ENCODE assay signal across 10 cellular contexts in genomic region chr11:86741489-86742435, GRCh38. TPM values are rescaled to one million over a fixed set of nuclear protein-coding genes. Genes with fewer than 3 reads are reported as not detected.
A peak's percentile ranks its signal among the peaks of the same experiment; 100 is the strongest.
DNase-seq lines count a peak whose midpoint lies in the region; ATAC-seq, FAIRE-seq and TF ChIP-seq lines count a peak whose summit lies in the region.
"Had no signal": no experiment of that assay in that cellular context is flagged by ENCODE, and none has a peak within 500 bp of the region (broad histone marks: within the 10 kb centered on the region; RNA-seq: fewer than 3 reads in every experiment).

No MANE protein-coding gene starts in this region.

- DNase-seq in NCI-H2029 (lab: John Stamatoyannopoulos, UW) (peak; percentile 53), NCI-H2029 treated with DMSO at 0.1 percent for 48 hours (lab: John Stamatoyannopoulos, UW) (no peak), mammary epithelial cell (peak; percentile 89), HepG2 (ENCODE audit: low spot score) (peak; percentile 81), transverse colon (no peak)
- no peak for DNase-seq in activated CD8-positive, alpha-beta memory T cell treated with anti-CD3 and anti-CD28 coated beads, Interleukin-2, amount 10 ng/mL, durations not matched to agents 7 days and 5 days
- DNase-seq: activated CD4-positive, alpha-beta T cell treated with anti-CD3 and anti-CD28 coated beads, Interleukin-2, amount 10 ng/mL, durations not matched to agents 7 days and 5 days; substantia nigra had no signal

- no peak overlapping the region for H3K9ac ChIP-seq in mammary epithelial cell (ENCODE audit: insufficient read depth, low read length)
- no peak overlapping the region for H3K9ac ChIP-seq in HepG2 (ENCODE audit: insufficient read depth, low read depth, low read length)

- BruUV-seq in mammary epithelial cell (replicated peaks; lab: Mats Ljungman, UMichigan) (TSS peak; percentile 24), HepG2 (replicated peaks; lab: Mats Ljungman, UMichigan) (no TSS peak)

- H3K4me2 ChIP-seq in mammary epithelial cell (ENCODE audit: insufficient read depth, low read depth, low read length), result peak overlapping the region; percentile 50
- peak overlapping the region; percentile 37 for H3K4me2 ChIP-seq in HepG2 (ENCODE audit: low read depth, low read length)

- TF ChIP-seq EP300 in HepG2 (IDR thresholded peaks at IDR 0.05; ENCODE audit: low read depth in 2 of 2, low read length in 2 of 2) (peak in 1 of 2 experiments; percentile 63; a peak in 2 of 4 replicates), HepG2 (CRISPR knock-in tag; IDR thresholded peaks at IDR 0.05; ENCODE audit: borderline replicate concordance) (peak; percentile 28; the same call in 1 of the 2 replicates), transverse colon (IDR thresholded peaks at IDR 0.05; ENCODE audit: low read depth) (no peak)

- H3K4me1 Mint-ChIP-seq in activated CD8-positive, alpha-beta memory T cell treated with anti-CD3 and anti-CD28 coated beads, Interleukin-2, amount 10 ng/mL, durations not matched to agents 7 days and 5 days, result peaks cover 10% of the 10 kb centered on the region

- in situ Hi-C loops in mammary epithelial cell (cut with MboI; ENCODE audit: low sequenced_read_pairs in 2 of 2) (loop anchor here in 1 of 2 donors (10.0 kb wide), 1 partner anchor 287 kb away; no protein-coding TSS in a partner anchor), HepG2 (cut with HindIII; ENCODE audit: extremely low pct_ligation_motif_present, low pct_unique_long_range_greater_than_20kb) (no loop called here), transverse colon (cut with MboI; ENCODE audit: low pct_ligation_motif_present in 1 of 4, low pct_unique_long_range_greater_than_20kb in 1 of 4, low sequenced_read_pairs in 3 of 4) (no loop called here)

- TF ChIP-seq CTCF in mammary epithelial cell (conservative IDR thresholded peaks at IDR 0.05 in 1 of 2, IDR thresholded peaks at IDR 0.05 in 1 of 2; ENCODE audit: extremely low read depth in 1 of 2, insufficient read depth in 1 of 2, low read depth in 1 of 2, low read length in 2 of 2) (no peak), HepG2 (CRISPR knock-in tag; IDR thresholded peaks at IDR 0.05) (no peak), transverse colon (IDR thresholded peaks at IDR 0.05) (no peak)

- H2AFZ ChIP-seq in mammary epithelial cell (ENCODE audit: low read depth, low read length), result peak overlapping the region; percentile 20
- no peak overlapping the region for H2AFZ ChIP-seq in HepG2 (ENCODE audit: low read length)

- WGBS in mammary epithelial cell (ENCODE audit: low coverage, missing lambda C conversion rate), result 100% methylated on average over 3 of the region's 3 CpGs
- WGBS in HepG2 (ENCODE audit: low lambda C conversion rate), result 0% methylated on average over 2 of the region's 3 CpGs
- WGBS in transverse colon (ENCODE audit: low coverage in 1 of 2), 2 donors, result 76 to 83% methylated on average over 1 to 3 of the region's 3 CpGs

- peak; percentile 21 for FAIRE-seq in HepG2 (lab: Jason Lieb, UNC)

- no peaks in the 10 kb centered on the region for H3K27me3 ChIP-seq in mammary epithelial cell (ENCODE audit: insufficient read depth, low read length)
- H3K27me3 ChIP-seq in HepG2 (ENCODE audit: control insufficient read depth in 1 of 2, insufficient read depth in 2 of 2, low read length in 2 of 2), result peaks cover 2% of the 10 kb centered on the region in 2 experiments; a peak in 2 of 5 replicates
- no peaks in the 10 kb centered on the region for H3K27me3 ChIP-seq in transverse colon

- no peak for TF ChIP-seq RAD21 in HepG2 (CRISPR knock-in tag; IDR thresholded peaks at IDR 0.05)

- no peaks in the 10 kb centered on the region for H3K36me3 ChIP-seq in mammary epithelial cell (ENCODE audit: insufficient read depth, low read length)
- no peaks in the 10 kb centered on the region for H3K36me3 ChIP-seq in HepG2 (replicated peaks in 1 of 2; ENCODE audit: control insufficient read depth in 1 of 2, insufficient read depth in 2 of 2, low read length in 2 of 2)
- no peaks in the 10 kb centered on the region for H3K36me3 ChIP-seq in transverse colon

- CTCF ChIA-PET in mammary epithelial cell (lab: Charles Lee; ENCODE audit: low non-redundant PET) (no interaction called here), HepG2 (lab: Yijun Ruan, JAX; ENCODE audit: low intra/inter-chr PET ratio, low total read pairs) (no interaction called here)
- CTCF ChIA-PET in activated CD8-positive, alpha-beta memory T cell treated with anti-CD3 and anti-CD28 coated beads, Interleukin-2, amount 10 ng/mL, durations not matched to agents 7 days and 5 days (lab: Charles Lee), result no interaction called here

- H3K9me3 ChIP-seq in mammary epithelial cell (replicated peaks; ENCODE audit: insufficient read depth, low read length) (no peaks in the 10 kb centered on the region), HepG2 (ENCODE audit: low read length) (no peaks in the 10 kb centered on the region), transverse colon (no peaks in the 10 kb centered on the region)

- intact Hi-C loops in mammary epithelial cell (cut with micrococcal nuclease) (loop anchor here (2.0 to 5.0 kb wide), 5 partner anchors 64 to 285 kb away; no protein-coding TSS in a partner anchor), HepG2 (cut with micrococcal nuclease; ENCODE audit: unreplicated experiment) (no loop called here), transverse colon (cut with DNase I; ENCODE audit: low total_unique reads) (loop anchor here (10.0 kb wide), 1 partner anchor 53 kb away; no protein-coding TSS in a partner anchor)

- no peak overlapping the region for H3K4me3 ChIP-seq in mammary epithelial cell (replicated peaks in 1 of 3; ENCODE audit: insufficient read depth in 1 of 3, low read depth in 2 of 3, low read length in 3 of 3)
- no peak overlapping the region for H3K4me3 ChIP-seq in HepG2 (replicated peaks in 1 of 3; ENCODE audit: insufficient read depth in 1 of 3, low read depth in 2 of 3, low read length in 3 of 3)
- H3K4me3 ChIP-seq in transverse colon, result no peak overlapping the region

- no peaks in the 10 kb centered on the region for H3K79me2 ChIP-seq in mammary epithelial cell (ENCODE audit: insufficient read depth, low read length)
- no peaks in the 10 kb centered on the region for H3K79me2 ChIP-seq in HepG2 (ENCODE audit: insufficient read depth, low read length)

- dilution Hi-C loops in mammary epithelial cell (cut with HindIII; ENCODE audit: low sequenced_read_pairs), result no loop called here

- H3K4me3 Mint-ChIP-seq in activated CD8-positive, alpha-beta memory T cell treated with anti-CD3 and anti-CD28 coated beads, Interleukin-2, amount 10 ng/mL, durations not matched to agents 7 days and 5 days, result no peak overlapping the region
- H3K4me3 Mint-ChIP-seq: activated CD4-positive, alpha-beta T cell treated with anti-CD3 and anti-CD28 coated beads, Interleukin-2, amount 10 ng/mL, durations not matched to agents 7 days and 5 days had no signal

- no peak for TF ChIP-seq POLR2A in HepG2 (IDR thresholded peaks at IDR 0.05; ENCODE audit: insufficient read depth in 1 of 2, low read depth in 2 of 2, low read length in 2 of 2)
- no peak for TF ChIP-seq POLR2A in transverse colon (IDR thresholded peaks at IDR 0.05)

- H3K4me1 ChIP-seq in mammary epithelial cell (ENCODE audit: insufficient read depth, low read length) (peaks cover 68% of the 10 kb centered on the region), HepG2 (ENCODE audit: insufficient read depth, low read length) (peaks cover 51% of the 10 kb centered on the region), transverse colon (peaks cover 8 to 29% (median 21%) of the 10 kb centered on the region in 4 donors)

- H3K9me3 Mint-ChIP-seq in activated CD8-positive, alpha-beta memory T cell treated with anti-CD3 and anti-CD28 coated beads, Interleukin-2, amount 10 ng/mL, durations not matched to agents 7 days and 5 days (ENCODE audit: low read depth), result no peaks in the 10 kb centered on the region
- H3K9me3 Mint-ChIP-seq: activated CD4-positive, alpha-beta T cell treated with anti-CD3 and anti-CD28 coated beads, Interleukin-2, amount 10 ng/mL, durations not matched to agents 7 days and 5 days had no signal

- POLR2A ChIA-PET in HepG2 (lab: Yijun Ruan, JAX), result no interaction called here

- peaks cover 15% of the 10 kb centered on the region for H3K27me3 Mint-ChIP-seq in activated CD8-positive, alpha-beta memory T cell treated with anti-CD3 and anti-CD28 coated beads, Interleukin-2, amount 10 ng/mL, durations not matched to agents 7 days and 5 days

- ATAC-seq in HepG2, result peak; percentile 88
- no peak for ATAC-seq in activated CD8-positive, alpha-beta memory T cell treated with anti-CD3 and anti-CD28 coated beads, Interleukin-2, amount 10 ng/mL, durations not matched to agents 7 days and 5 days
- ATAC-seq in GM21786 (IDR thresholded peaks at IDR 0.05; ENCODE audit: unreplicated experiment), result no peak
- ATAC-seq in GM21447 (IDR thresholded peaks at IDR 0.05; ENCODE audit: unreplicated experiment), result no peak

- no peaks in the 10 kb centered on the region for H3K36me3 Mint-ChIP-seq in activated CD8-positive, alpha-beta memory T cell treated with anti-CD3 and anti-CD28 coated beads, Interleukin-2, amount 10 ng/mL, durations not matched to agents 7 days and 5 days

- no peaks in the 10 kb centered on the region for H4K20me1 ChIP-seq in mammary epithelial cell (ENCODE audit: insufficient read depth, low read length)
- no peaks in the 10 kb centered on the region for H4K20me1 ChIP-seq in HepG2 (ENCODE audit: insufficient read depth, low read length)

- H3K27ac ChIP-seq in mammary epithelial cell (ENCODE audit: insufficient read depth, low read depth, low read length), result peak overlapping the region; percentile 85
- peak overlapping the region; percentile 21 for H3K27ac ChIP-seq in HepG2 (ENCODE audit: extremely low read length, insufficient read depth, low read length)
- H3K27ac ChIP-seq in transverse colon, result peak overlapping the region; percentile 81 to 90 (median 86)

- no peak overlapping the region for H3K27ac Mint-ChIP-seq in activated CD8-positive, alpha-beta memory T cell treated with anti-CD3 and anti-CD28 coated beads, Interleukin-2, amount 10 ng/mL, durations not matched to agents 7 days and 5 days
- H3K27ac Mint-ChIP-seq: activated CD4-positive, alpha-beta T cell treated with anti-CD3 and anti-CD28 coated beads, Interleukin-2, amount 10 ng/mL, durations not matched to agents 7 days and 5 days had no signal

RNA-seq across cellular contexts. Expression of gene PRSS23, which starts 58.6 kb away (rescaled TPM):
- total RNA-seq in mammary epithelial cell (100 to 1,000 TPM; 141 to 221 TPM), HepG2 (2016; rRNA removed; fragmentation: Illumina TruSeq; extraction: Trizol) (0.20 and 0.28 TPM in 2 replicates), transverse colon (100 to 1,000 TPM in 1 of 4 donors, 10 to 100 TPM in 3; 48.8 to 220 (median 49.7) TPM)
- polyA plus RNA-seq in mammary epithelial cell (138 TPM), HepG2 (2011; rRNA removed) (0.21 and 0.30 TPM in 2 replicates)
- 65.9 TPM for polyA minus RNA-seq in mammary epithelial cell
- total RNA-seq in HepG2 (2016; cell fraction: cytosol; rRNA removed; fragmentation: Illumina TruSeq; extraction: Trizol; ENCODE audit: low read depth), result 0.51 TPM in 1 of 2 replicates, not detected in the other
- total RNA-seq in HepG2 (2016; cell fraction: insoluble cytoplasmic fraction; rRNA removed; fragmentation: Illumina TruSeq; extraction: Trizol), result 0.17 and 0.18 TPM in 2 replicates
- total RNA-seq in HepG2 (2016; cell fraction: membrane; rRNA removed; fragmentation: Illumina TruSeq; extraction: Trizol), result 0.06 and 0.10 TPM in 2 replicates
- total RNA-seq in HepG2 (2016; cell fraction: nucleus; rRNA removed; fragmentation: Illumina TruSeq; extraction: Trizol), result 0.25 TPM in 1 of 2 replicates, not detected in the other
- 0.13 and 0.24 TPM in 2 replicates for polyA plus RNA-seq in HepG2 (2011; cell fraction: cytosol; rRNA removed)
- polyA plus RNA-seq in HepG2 (2011; cell fraction: nucleus; rRNA removed), result not detected in 2 replicates
- polyA plus RNA-seq in HepG2 (2012), result 0.51 and 0.57 TPM in 2 replicates
- polyA plus RNA-seq in HepG2 (2016; cell fraction: cytosol; fragmentation: Illumina TruSeq; extraction: Trizol; ENCODE audit: low read depth), result 0.05 TPM in 1 of 2 replicates, not detected in the other
- 0.11 TPM in 1 of 2 replicates, not detected in the other for polyA plus RNA-seq in HepG2 (2016; cell fraction: insoluble cytoplasmic fraction; fragmentation: Illumina TruSeq; extraction: Trizol; ENCODE audit: low read depth)
- polyA plus RNA-seq in HepG2 (2016; cell fraction: membrane; fragmentation: Illumina TruSeq; extraction: Trizol; ENCODE audit: low read depth), result 0.19 and 0.20 TPM in 2 replicates
- polyA plus RNA-seq in HepG2 (2016; cell fraction: nucleus; fragmentation: Illumina TruSeq; extraction: Trizol; ENCODE audit: insufficient read depth, low read depth), result 0.70 TPM in 1 of 2 replicates, not detected in the other
- 0.32 and 515 TPM in 2 replicates for polyA minus RNA-seq in HepG2 (2011; rRNA and poly(A)+ RNA removed; ENCODE audit: low replicate concordance)
- 0.89 and 0.97 TPM in 2 replicates for polyA minus RNA-seq in HepG2 (2011; cell fraction: cytosol; rRNA and poly(A)+ RNA removed)
- polyA minus RNA-seq in HepG2 (2011; cell fraction: nucleus; rRNA and poly(A)+ RNA removed), result 0.37 and 1.2 TPM in 2 replicates
- 1 to 10 TPM in 1 of 2 experiments, under 1 TPM in 1; 0.85 to 4.9 TPM for total RNA-seq in activated CD8-positive, alpha-beta memory T cell treated with anti-CD3 and anti-CD28 coated beads, Interleukin-2, amount 10 ng/mL, durations not matched to agents 7 days and 5 days

Comparison
In these comparisons a context has a peak if more than half of its experiments do, and no peak if none do; other contexts are left out.
1. DNase-seq: peak in NCI-H2029 (single experiment), mammary epithelial cell (single experiment) and HepG2 (single experiment); none in NCI-H2029 treated with DMSO at 0.1 percent for 48 hours (single experiment), transverse colon (single experiment) and activated CD8-positive, alpha-beta memory T cell treated with anti-CD3 and anti-CD28 coated beads, Interleukin-2, amount 10 ng/mL, durations not matched to agents 7 days and 5 days (single experiment).
2. H3K27ac ChIP-seq: peak in every context shown above with its lines; median percentile 86 in transverse colon; 85 in mammary epithelial cell; 21 in HepG2.
3. RNA of gene PRSS23, which starts 58.6 kb away (total RNA-seq): 141 to 221 TPM in mammary epithelial cell and 48.8 to 220 TPM in transverse colon; 0.85 to 4.9 TPM in activated CD8-positive, alpha-beta memory T cell treated with anti-CD3 and anti-CD28 coated beads, Interleukin-2, amount 10 ng/mL, durations not matched to agents 7 days and 5 days and 0.06 to 0.51 TPM in HepG2; every median in the first group is over 4 times any median in the second.